In genomic region chr17:1227365-1227764, GRCh38 we compare ENCODE assay signal across 12 cellular contexts. TPM values are rescaled to one million over a fixed set of nuclear protein-coding genes. Genes with fewer than 3 reads are reported as not detected.
DNase-seq lines count a peak whose midpoint lies in the region; ATAC-seq and TF ChIP-seq lines count a peak whose summit lies in the region.
"Had no signal": no experiment of that assay in that cellular context is flagged by ENCODE, and none has a peak within 500 bp of the region (broad histone marks: within the 10 kb centered on the region; RNA-seq: fewer than 3 reads in every experiment).

No MANE protein-coding gene starts in this region.

- no peaks in the 10 kb centered on the region for H3F3A ChIP-seq in SK-N-SH (replicated peaks; ENCODE audit: insufficient read depth)

- no peak for TF ChIP-seq CTCF in SK-N-SH (IDR thresholded peaks at IDR 0.05)
- no peak for TF ChIP-seq CTCF in NB4 (IDR thresholded peaks at IDR 0.05; ENCODE audit: low read depth, low read length)
- no peak for TF ChIP-seq CTCF in endodermal cell (conservative IDR thresholded peaks at IDR 0.05)

- H3K4me1 ChIP-seq in SK-N-SH (ENCODE audit: control insufficient read depth in 1 of 2, insufficient read depth in 2 of 2, low read depth in 1 of 2, low read length in 1 of 2) (peaks cover 0 to 4% of the 10 kb centered on the region in 2 experiments; a peak in 1 of 4 replicates), endodermal cell (ENCODE audit: control insufficient read depth, insufficient read depth, low read length) (no peaks in the 10 kb centered on the region)

- no peak for TF ChIP-seq EP300 in SK-N-SH (IDR thresholded peaks at IDR 0.05; ENCODE audit: borderline replicate concordance in 1 of 2, low read depth in 1 of 2, low read length in 1 of 2)

- DNase-seq in SK-N-SH (no peak), NB4 (ENCODE audit: low read depth) (no peak), endodermal cell (no peak), retina (no peak), dedifferentiated amniotic fluid mesenchymal stem cell (ENCODE audit: extremely low spot score) (no peak)
- no peak for DNase-seq in stimulated activated effector memory CD8-positive, alpha-beta T cell treated with anti-CD3 and anti-CD28 coated beads, Interleukin-12 subunit alpha, Interleukin-12 subunit beta, amount 100 ng/mL, for 72 hours (ENCODE audit: low spot score in 2 of 2)
- DNase-seq in effector CD8-positive, alpha-beta T cell (lab: John Stamatoyannopoulos, UW): no peak
- DNase-seq: NCI-H1417 treated with DMSO at 0.1 percent for 48 hours, NCI-H524 treated with DMSO at 0.1 percent for 48 hours had no signal

- no peak overlapping the region for H3K27ac Mint-ChIP-seq in endodermal cell
- no peak overlapping the region for H3K27ac Mint-ChIP-seq in stimulated activated effector memory CD8-positive, alpha-beta T cell treated with anti-CD3 and anti-CD28 coated beads, Interleukin-12 subunit alpha, Interleukin-12 subunit beta, amount 100 ng/mL, for 72 hours

- no peaks in the 10 kb centered on the region for H4K20me1 ChIP-seq in SK-N-SH (ENCODE audit: insufficient read depth)

- WGBS in SK-N-SH (ENCODE audit: low lambda C conversion rate): 61% methylated on average over 5 of the region's 5 CpGs
- WGBS in endodermal cell (ENCODE audit: insufficient coverage in 1 of 2, insufficient read length in 1 of 2), 2 experiments: 85 to 88% methylated on average over 5 of the region's 5 CpGs

- H3K4me3 ChIP-seq in SK-N-SH (ENCODE audit: low read depth in 2 of 2, low read length in 1 of 2): no peak overlapping the region
- peak overlapping the region; percentile 67 for H3K4me3 ChIP-seq in NB4 (ENCODE audit: low read depth, low read length)
- peak overlapping the region; percentile 66 for H3K4me3 ChIP-seq in endodermal cell (ENCODE audit: low read length)

- H3K36me3 ChIP-seq in SK-N-SH (replicated peaks in 1 of 2; ENCODE audit: control insufficient read depth in 1 of 2, insufficient read depth in 2 of 2, low read length in 1 of 2): no peaks in the 10 kb centered on the region
- no peaks in the 10 kb centered on the region for H3K36me3 ChIP-seq in endodermal cell (ENCODE audit: control insufficient read depth, insufficient read depth, low read length)

- peaks cover 65% of the 10 kb centered on the region for H3K27me3 Mint-ChIP-seq in endodermal cell (ENCODE audit: insufficient read depth)

- H3K4me2 ChIP-seq in SK-N-SH: no peak overlapping the region

- peaks cover 17% of the 10 kb centered on the region for H3K4me1 Mint-ChIP-seq in endodermal cell
- peaks cover 29% of the 10 kb centered on the region for H3K4me1 Mint-ChIP-seq in stimulated activated effector memory CD8-positive, alpha-beta T cell treated with anti-CD3 and anti-CD28 coated beads, Interleukin-12 subunit alpha, Interleukin-12 subunit beta, amount 100 ng/mL, for 72 hours

- H3K79me2 ChIP-seq in SK-N-SH (ENCODE audit: insufficient read depth): no peaks in the 10 kb centered on the region

- H3K27ac ChIP-seq in SK-N-SH (ENCODE audit: low read depth in 2 of 2, low read length in 1 of 2): no peak overlapping the region
- no peak overlapping the region for H3K27ac ChIP-seq in endodermal cell (ENCODE audit: low read depth, low read length)
- H3K27ac ChIP-seq: 22Rv1 had no signal

- peak; percentile 18 for ATAC-seq in SK-N-SH treated with all-trans-retinoic acid at 6 μM for 48 hours
- no peak for ATAC-seq in stimulated activated effector memory CD8-positive, alpha-beta T cell treated with anti-CD3 and anti-CD28 coated beads, Interleukin-12 subunit alpha, Interleukin-12 subunit beta, amount 100 ng/mL, for 72 hours

- H3K9ac ChIP-seq in SK-N-SH (no peak overlapping the region), endodermal cell (ENCODE audit: extremely low read depth, low read length, poor library complexity, severe bottlenecking) (no peak overlapping the region)

- H3K4me3 Mint-ChIP-seq in endodermal cell: peak overlapping the region; percentile 66
- H3K4me3 Mint-ChIP-seq in stimulated activated effector memory CD8-positive, alpha-beta T cell treated with anti-CD3 and anti-CD28 coated beads, Interleukin-12 subunit alpha, Interleukin-12 subunit beta, amount 100 ng/mL, for 72 hours: peak overlapping the region; percentile 76

- H3K27me3 ChIP-seq in SK-N-SH (ENCODE audit: insufficient read depth): peaks cover 49% of the 10 kb centered on the region
- peaks cover 61% of the 10 kb centered on the region for H3K27me3 ChIP-seq in endodermal cell (ENCODE audit: control insufficient read depth, insufficient read depth, low read length, poor library complexity, severe bottlenecking)

- H2AFZ ChIP-seq in SK-N-SH (ENCODE audit: low read depth): no peak overlapping the region

- H3K9me3 ChIP-seq in SK-N-SH (no peaks in the 10 kb centered on the region), endodermal cell (ENCODE audit: control insufficient read depth, low read length) (no peaks in the 10 kb centered on the region)

- no peaks in the 10 kb centered on the region for H3K9me2 ChIP-seq in SK-N-SH

- H3K9me3 Mint-ChIP-seq in endodermal cell: peaks cover 7% of the 10 kb centered on the region
- H3K9me3 Mint-ChIP-seq in stimulated activated effector memory CD8-positive, alpha-beta T cell treated with anti-CD3 and anti-CD28 coated beads, Interleukin-12 subunit alpha, Interleukin-12 subunit beta, amount 100 ng/mL, for 72 hours: no peaks in the 10 kb centered on the region

- CTCF ChIA-PET in SK-N-SH (lab: Yijun Ruan, JAX): interaction anchor here (1.3 to 2.3 kb wide), 2 partner anchors 17 to 40 kb away, joined by 4 to 7 read pairs; no protein-coding TSS in a partner anchor

- no peak for TF ChIP-seq RAD21 in SK-N-SH (IDR thresholded peaks at IDR 0.05; ENCODE audit: low read length)

- POLR2A ChIA-PET in SK-N-SH (lab: Yijun Ruan, JAX): no interaction called here

- no peak for TF ChIP-seq POLR2A in NB4 (IDR thresholded peaks at IDR 0.05; ENCODE audit: extremely low read depth, insufficient read length)

- H3K36me3 Mint-ChIP-seq in endodermal cell (ENCODE audit: low read depth): no peaks in the 10 kb centered on the region
- peaks cover 9% of the 10 kb centered on the region for H3K36me3 Mint-ChIP-seq in stimulated activated effector memory CD8-positive, alpha-beta T cell treated with anti-CD3 and anti-CD28 coated beads, Interleukin-12 subunit alpha, Interleukin-12 subunit beta, amount 100 ng/mL, for 72 hours

TF ChIP-seq in SK-N-SH treated with all-trans-retinoic acid at 6 μM for 48 hours, 23 proteins besides CTCF, POLR2A, EP300 and RAD21:
- TF ChIP-seq OSR1 (CRISPR knock-in tag; IDR thresholded peaks at IDR 0.05) (no peak), ISL1 (CRISPR knock-in tag; IDR thresholded peaks at IDR 0.05) (peak; percentile 89), RARB (CRISPR knock-in tag; IDR thresholded peaks at IDR 0.05) (no peak)

TF ChIP-seq in SK-N-SH, 30 proteins besides CTCF, POLR2A, EP300 and RAD21:
- no peak for TF ChIP-seq TAF1 (IDR thresholded peaks at IDR 0.05; ENCODE audit: borderline replicate concordance, low read depth, low read length)
- TF ChIP-seq TCF12 (IDR thresholded peaks at IDR 0.05): no peak
- TF ChIP-seq REST (IDR thresholded peaks at IDR 0.05; ENCODE audit: low read depth, low read length): no peak
TF ChIP-seq in SK-N-SH: peak in this region for 0.

RNA-seq across cellular contexts. Expression of gene BHLHA9, which starts 42.9 kb away (rescaled TPM):
- polyA plus RNA-seq in SK-N-SH (2012; rRNA removed): not detected in 2 replicates
- polyA plus RNA-seq in SK-N-SH (2012; cell fraction: cytosol; rRNA removed): not detected in 2 replicates
- not detected in 2 replicates for polyA plus RNA-seq in SK-N-SH (2012; cell fraction: nucleus; rRNA removed)
- total RNA-seq in endodermal cell: under 1 TPM in 1 of 2 donors, not detected in 1; 0.62 TPM
- polyA plus RNA-seq in endodermal cell (2013, experiment 1 of 2): not detected
- polyA plus RNA-seq in endodermal cell (2013, experiment 2 of 2): not detected
- total RNA-seq: sciatic nerve had no signal

RNA-seq across cellular contexts. Expression of gene ABR, which starts 47.6 kb away (rescaled TPM):
- polyA plus RNA-seq in SK-N-SH (2012; rRNA removed): 86.1 and 117 TPM in 2 replicates
- 49.2 and 63.6 TPM in 2 replicates for polyA plus RNA-seq in SK-N-SH (2012; cell fraction: cytosol; rRNA removed)
- polyA plus RNA-seq in SK-N-SH (2012; cell fraction: nucleus; rRNA removed): 122 and 173 TPM in 2 replicates
- total RNA-seq in endodermal cell: 10 to 100 TPM; 51.1 to 58.7 TPM
- 52.8 TPM for polyA plus RNA-seq in endodermal cell (2013, experiment 1 of 2)
- 56.2 TPM for polyA plus RNA-seq in endodermal cell (2013, experiment 2 of 2)

RNA-seq across cellular contexts. Expression of gene TRARG1, which starts 52.1 kb away (rescaled TPM):
- polyA plus RNA-seq in SK-N-SH (2012; rRNA removed): not detected in 2 replicates
- not detected in 2 replicates for polyA plus RNA-seq in SK-N-SH (2012; cell fraction: cytosol; rRNA removed)
- not detected in 2 replicates for polyA plus RNA-seq in SK-N-SH (2012; cell fraction: nucleus; rRNA removed)
- not detected for total RNA-seq in endodermal cell
- 0.32 TPM for polyA plus RNA-seq in endodermal cell (2013, experiment 1 of 2)
- polyA plus RNA-seq in endodermal cell (2013, experiment 2 of 2): 0.33 TPM

Comparison
In these comparisons a context has a peak if more than half of its experiments do, and no peak if none do; other contexts are left out.
1. H3K4me3 ChIP-seq: peak in NB4 (single experiment) and endodermal cell (single experiment); none in SK-N-SH (0 of 2).